In the genomic region with DNA sequence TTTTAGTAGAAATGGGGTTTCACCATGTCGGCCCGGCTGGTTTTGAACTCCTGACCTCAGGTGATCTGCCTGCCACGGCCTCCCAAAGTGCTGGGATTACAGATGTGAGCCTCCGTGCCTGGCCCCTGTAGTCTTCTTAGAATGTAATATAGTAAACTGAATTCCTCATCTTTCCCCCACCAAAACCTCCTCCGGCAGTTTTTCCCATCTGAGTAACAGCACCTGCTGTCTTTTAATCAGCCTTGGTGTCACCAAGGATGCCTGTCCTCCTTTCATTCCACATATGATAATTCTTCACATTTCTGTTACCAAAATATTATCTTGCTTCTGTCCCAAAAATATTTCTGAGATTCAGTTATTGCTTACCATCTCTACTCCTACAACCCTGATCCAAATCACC, we compare ENCODE assay signal across 18 cellular contexts.
"Had no signal": no experiment of that assay in that cellular context is flagged by ENCODE, and none has a peak within 500 bp of the region (broad histone marks: within the 10 kb centered on the region; RNA-seq: fewer than 3 reads in every experiment).

No MANE protein-coding gene starts in this region.

- H3K27ac Mint-ChIP-seq: activated CD4-positive, alpha-beta T cell treated with anti-CD3 and anti-CD28 coated beads, Interleukin-2, amount 10 ng/mL, durations not matched to agents 24 days and 14 days; activated CD8-positive, alpha-beta T cell treated with anti-CD3 and anti-CD28 coated beads, Interleukin-2, amount 10 ng/mL, durations not matched to agents 7 days and 5 days; activated naive CD8-positive, alpha-beta T cell treated with anti-CD3 and anti-CD28 coated beads, Interleukin-2, amount 10 ng/mL, durations not matched to agents 7 days and 5 days; T-helper 2 cell treated with Interferon-gamma antibody and Interleukin-4, amounts not matched to agents 5 μg/mL and 100 μg/mL, for 36 hours; type B pancreatic cell had no signal

- H3K4me3 Mint-ChIP-seq: activated CD4-positive, alpha-beta T cell treated with anti-CD3 and anti-CD28 coated beads, Interleukin-2, amount 10 ng/mL, durations not matched to agents 24 days and 14 days; activated CD8-positive, alpha-beta T cell treated with anti-CD3 and anti-CD28 coated beads, Interleukin-2, amount 10 ng/mL, durations not matched to agents 7 days and 5 days; activated naive CD8-positive, alpha-beta T cell treated with anti-CD3 and anti-CD28 coated beads, Interleukin-2, amount 10 ng/mL, durations not matched to agents 7 days and 5 days; nephron progenitor cell; T-helper 2 cell treated with Interferon-gamma antibody and Interleukin-4, amounts not matched to agents 5 μg/mL and 100 μg/mL, for 36 hours; type B pancreatic cell had no signal

- H3K27me3 Mint-ChIP-seq: activated CD4-positive, alpha-beta T cell treated with anti-CD3 and anti-CD28 coated beads, Interleukin-2, amount 10 ng/mL, durations not matched to agents 24 days and 14 days; activated naive CD8-positive, alpha-beta T cell treated with anti-CD3 and anti-CD28 coated beads, Interleukin-2, amount 10 ng/mL, durations not matched to agents 7 days and 5 days; type B pancreatic cell had no signal

- H3K36me3 ChIP-seq: breast epithelium, left lung had no signal

- H3K27ac ChIP-seq: breast epithelium, left lung had no signal

- H3K36me3 Mint-ChIP-seq: type B pancreatic cell had no signal

- ATAC-seq: activated CD8-positive, alpha-beta T cell treated with anti-CD3 and anti-CD28 coated beads, Interleukin-2, amount 10 ng/mL, durations not matched to agents 7 days and 5 days had no signal

- H3K4me3 ChIP-seq: breast epithelium, left lung had no signal

- DNase-seq: activated CD4-positive, alpha-beta T cell treated with anti-CD3 and anti-CD28 coated beads, Interleukin-2, amount 10 ng/mL, durations not matched to agents 24 days and 14 days; activated CD4-positive, CD25-positive, alpha-beta regulatory T cell; activated CD8-positive, alpha-beta memory T cell treated with anti-CD3 and anti-CD28 coated beads, Interleukin-2, amount 50 U/mL, for 4 hours; activated CD8-positive, alpha-beta T cell treated with anti-CD3 and anti-CD28 coated beads, Interleukin-2, amount 10 ng/mL, durations not matched to agents 7 days and 5 days; activated gamma-delta T cell; activated naive CD8-positive, alpha-beta T cell treated with anti-CD3 and anti-CD28 coated beads, Interleukin-2, amount 10 ng/mL, durations not matched to agents 7 days and 5 days; activated T-cell treated with anti-CD3 and anti-CD28 coated beads, Interleukin-2, amount 50 U/mL, for 48 hours; erythroblast; hippocampal formation; mesenchymal stem cell; nephron progenitor cell; SIG-M5; stimulated activated CD4-positive, alpha-beta T cell treated with anti-CD3 and anti-CD28 coated beads, Interleukin-2, amount 100 ng/mL, for 48 hours; stimulated activated naive CD4-positive, alpha-beta T cell treated with Interleukin-2 at 50 U/mL for 16 hours had no signal

- H3K27me3 ChIP-seq: breast epithelium, left lung had no signal

- H3K9me3 Mint-ChIP-seq: activated CD4-positive, alpha-beta T cell treated with anti-CD3 and anti-CD28 coated beads, Interleukin-2, amount 10 ng/mL, durations not matched to agents 24 days and 14 days; activated naive CD8-positive, alpha-beta T cell treated with anti-CD3 and anti-CD28 coated beads, Interleukin-2, amount 10 ng/mL, durations not matched to agents 7 days and 5 days; nephron progenitor cell; T-helper 2 cell treated with Interferon-gamma antibody and Interleukin-4, amounts not matched to agents 5 μg/mL and 100 μg/mL, for 36 hours; type B pancreatic cell had no signal

- H3K4me1 ChIP-seq: breast epithelium had no signal

- H3K9me3 ChIP-seq: breast epithelium, left lung had no signal
